In genomic region chr19:29884466-29884865, GRCh38 we compare ENCODE assay signal across 24 cellular contexts.
"Had no signal": no experiment of that assay in that cellular context is flagged by ENCODE, and none has a peak within 500 bp of the region (broad histone marks: within the 10 kb centered on the region; RNA-seq: fewer than 3 reads in every experiment).

No MANE protein-coding gene starts in this region.

- H3K4me1 ChIP-seq: SJCRH30 had no signal

- H3K9ac ChIP-seq: SK-N-SH had no signal

- H3K4me3 ChIP-seq: SJCRH30 had no signal

- H3K36me3 Mint-ChIP-seq: activated naive CD8-positive, alpha-beta T cell treated with anti-CD3 and anti-CD28 coated beads for 36 hours had no signal

- H3K27ac ChIP-seq: SJCRH30, VCaP had no signal

- H3K27me3 ChIP-seq: SJCRH30 had no signal

- DNase-seq: activated CD4-positive, alpha-beta memory T cell treated with anti-CD3 and anti-CD28 coated beads, Interleukin-2, amount 10 ng/mL, durations not matched to agents 7 days and 5 days; activated CD4-positive, alpha-beta T cell treated with anti-CD3 and anti-CD28 coated beads for 36 hours; activated CD4-positive, alpha-beta T cell treated with anti-CD3 and anti-CD28 coated beads, Interleukin-2, amount 50 U/mL, for 1 hour; activated naive CD4-positive, alpha-beta T cell treated with Interleukin-2 at 50 U/mL for 16 hours; activated naive CD8-positive, alpha-beta T cell treated with anti-CD3 and anti-CD28 coated beads for 36 hours; activated T-cell treated with anti-CD3 and anti-CD28 coated beads for 4 hours; anterior cingulate cortex; caudate nucleus; Kasumi-1; NCI-H1105 treated with DMSO at 0.1 percent for 48 hours; NCI-H1436 treated with DMSO at 0.1 percent for 48 hours; NCI-H187; NCI-H2081; NCI-H510A treated with DMSO at 0.1 percent for 48 hours; NCI-H69; NK-92 treated with Interleukin-12 subunit alpha and Interleukin-12 subunit beta, amount 100 ng/mL, for 24 hours; OCI-M1; RPMI8226; SJCRH30; SK-N-SH; T-helper 1 cell had no signal

- H3K4me2 ChIP-seq: SK-N-SH had no signal

- H3K9me3 Mint-ChIP-seq: activated CD4-positive, alpha-beta memory T cell treated with anti-CD3 and anti-CD28 coated beads, Interleukin-2, amount 10 ng/mL, durations not matched to agents 7 days and 5 days; activated naive CD8-positive, alpha-beta T cell treated with anti-CD3 and anti-CD28 coated beads for 36 hours had no signal

- H3K27ac Mint-ChIP-seq: activated CD4-positive, alpha-beta memory T cell treated with anti-CD3 and anti-CD28 coated beads, Interleukin-2, amount 10 ng/mL, durations not matched to agents 7 days and 5 days; activated CD4-positive, alpha-beta T cell treated with anti-CD3 and anti-CD28 coated beads for 36 hours; activated naive CD8-positive, alpha-beta T cell treated with anti-CD3 and anti-CD28 coated beads for 36 hours had no signal

- H3K4me3 Mint-ChIP-seq: activated CD4-positive, alpha-beta memory T cell treated with anti-CD3 and anti-CD28 coated beads, Interleukin-2, amount 10 ng/mL, durations not matched to agents 7 days and 5 days; activated CD4-positive, alpha-beta T cell treated with anti-CD3 and anti-CD28 coated beads for 36 hours; activated naive CD8-positive, alpha-beta T cell treated with anti-CD3 and anti-CD28 coated beads for 36 hours had no signal

- H3K9me3 ChIP-seq: SJCRH30, SK-N-SH had no signal

- ATAC-seq: activated CD4-positive, alpha-beta T cell treated with anti-CD3 and anti-CD28 coated beads for 36 hours; Panc1; Right ventricle myocardium inferior had no signal

- H3K36me3 ChIP-seq: SJCRH30 had no signal

- H3K27me3 Mint-ChIP-seq: activated naive CD8-positive, alpha-beta T cell treated with anti-CD3 and anti-CD28 coated beads for 36 hours had no signal
